In the genomic region with DNA sequence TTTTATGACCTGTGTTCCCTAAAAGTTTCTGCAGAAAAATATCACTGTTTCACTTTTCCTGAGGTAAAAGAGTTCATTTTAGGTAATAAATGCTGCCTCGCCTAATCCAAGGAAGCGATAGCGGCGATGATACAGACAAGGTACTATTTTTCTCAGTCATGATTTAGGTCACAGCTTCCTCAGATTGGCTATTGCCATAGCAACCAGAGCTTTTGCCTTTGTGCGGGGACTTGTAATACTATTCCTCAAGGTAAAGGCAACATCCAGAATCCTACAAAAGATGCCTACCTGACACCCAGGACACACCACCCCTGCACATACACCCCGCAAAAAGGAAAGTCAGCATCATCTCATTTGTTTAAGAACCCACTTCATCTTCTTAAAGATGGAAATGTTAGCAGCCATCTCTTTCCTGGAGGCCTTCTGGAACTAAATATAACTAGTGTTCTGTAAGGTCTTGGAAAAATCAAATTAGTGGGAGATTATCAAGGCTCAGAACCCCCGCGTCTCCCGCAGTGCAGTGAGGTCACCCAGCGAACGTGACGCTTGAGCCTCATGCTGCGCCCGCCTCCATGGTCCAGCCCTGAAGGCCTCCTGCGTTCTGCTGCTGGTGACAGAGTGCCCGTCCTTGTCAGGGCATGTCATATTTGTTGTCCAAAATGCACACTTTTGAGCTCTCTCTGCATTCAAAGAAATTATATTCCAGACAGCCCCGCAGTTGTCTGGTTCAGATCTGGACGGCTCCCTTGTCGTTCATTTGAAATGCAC, we compare ENCODE assay signal across 26 cellular contexts.
"Had no signal": no experiment of that assay in that cellular context is flagged by ENCODE, and none has a peak within 500 bp of the region (broad histone marks: within the 10 kb centered on the region; RNA-seq: fewer than 3 reads in every experiment).

No MANE protein-coding gene starts in this region.

- H3K4me1 ChIP-seq: left ventricle myocardium inferior, parathyroid adenoma, psoas muscle, right atrium auricular region, right lobe of liver, stomach, suprapubic skin, tibial artery, upper lobe of right lung had no signal

- ATAC-seq: left colon; natural killer cell; psoas muscle; right lobe of liver; stimulated activated naive CD8-positive, alpha-beta T cell treated with anti-CD3 and anti-CD28 coated beads, Interleukin-15, Interleukin-2, amounts not matched to agents 100 U/mL and 50 U/mL, for 24 hours had no signal

- H3K36me3 Mint-ChIP-seq: mesothelial cell of epicardium; naive B cell; natural killer cell; stimulated activated memory B cell treated with anti-CD40 and anti-IgM and Interleukin-4, amounts not matched to agents 10 μg/mL and 1 μg/mL and 100 μg/mL, for 72 hours had no signal

- H3K27ac ChIP-seq: left ventricle myocardium inferior, parathyroid adenoma, psoas muscle, right atrium auricular region, right lobe of liver, stomach, suprapubic skin, thoracic aorta, tibial artery, upper lobe of right lung had no signal

- H3K27me3 ChIP-seq: right atrium auricular region, right lobe of liver, stomach, suprapubic skin, tibial artery, upper lobe of right lung had no signal

- DNase-seq: hippocampal formation; kidney; left colon; left ventricle myocardium inferior; mesendoderm; naive B cell; natural killer cell; psoas muscle; right lobe of liver; stimulated activated CD4-positive, alpha-beta T cell treated with anti-CD3 and anti-CD28 coated beads, Interleukin-1b, Interleukin-23, amount 100 ng/mL, for 48 hours; stimulated activated CD4-positive, alpha-beta T cell treated with anti-CD3 and anti-CD28 coated beads, Interleukin-2, amount 100 ng/mL, for 48 hours; stimulated activated CD4-positive, alpha-beta T cell treated with anti-CD3 and anti-CD28 coated beads, Interleukin-4, amount 100 ng/mL, for 4 hours; stimulated activated CD8-positive, alpha-beta memory T cell treated with anti-CD3 and anti-CD28 coated beads, Interleukin-4, amount 100 ng/mL, for 48 hours; stimulated activated naive CD8-positive, alpha-beta T cell treated with anti-CD3 and anti-CD28 coated beads, Interleukin-15, Interleukin-2, amounts not matched to agents 100 U/mL and 50 U/mL, for 24 hours; upper lobe of right lung had no signal

- H3K4me1 Mint-ChIP-seq: mesothelial cell of epicardium; natural killer cell; neural crest cell; stimulated activated memory B cell treated with anti-CD40 and anti-IgM and Interleukin-4, amounts not matched to agents 10 μg/mL and 1 μg/mL and 100 μg/mL, for 72 hours had no signal

- H3K4me3 Mint-ChIP-seq: mesothelial cell of epicardium; naive B cell; natural killer cell; neural crest cell; stimulated activated memory B cell treated with anti-CD40 and anti-IgM and Interleukin-4, amounts not matched to agents 10 μg/mL and 1 μg/mL and 100 μg/mL, for 72 hours had no signal

- H3K36me3 ChIP-seq: left ventricle myocardium inferior, right atrium auricular region, right lobe of liver, stomach, suprapubic skin, thoracic aorta, tibial artery, upper lobe of right lung had no signal

- H3K27ac Mint-ChIP-seq: mesothelial cell of epicardium; naive B cell; natural killer cell; stimulated activated memory B cell treated with anti-CD40 and anti-IgM and Interleukin-4, amounts not matched to agents 10 μg/mL and 1 μg/mL and 100 μg/mL, for 72 hours had no signal

- H3K4me3 ChIP-seq: left ventricle myocardium inferior, lung, psoas muscle, right atrium auricular region, right lobe of liver, smooth muscle cell, stomach, suprapubic skin, thoracic aorta, tibial artery, upper lobe of right lung had no signal

- H3K9me3 ChIP-seq: right atrium auricular region, right lobe of liver, stomach, suprapubic skin, thoracic aorta, tibial artery, upper lobe of right lung had no signal

- H3K27me3 Mint-ChIP-seq: stimulated activated memory B cell treated with anti-CD40 and anti-IgM and Interleukin-4, amounts not matched to agents 10 μg/mL and 1 μg/mL and 100 μg/mL, for 72 hours had no signal
